8 cellular contexts compared by ENCODE assay signal in genomic region chr6:29976253-29976587, GRCh38. TPM values are rescaled to one million over a fixed set of nuclear protein-coding genes. Genes with fewer than 3 reads are reported as not detected.
DNase-seq lines count a peak whose midpoint lies in the region; ATAC-seq lines count a peak whose summit lies in the region.

No MANE protein-coding gene starts in this region.

- no peaks in the 10 kb centered on the region for H3K36me3 ChIP-seq in HUES48 (ENCODE audit: control insufficient read depth, insufficient read depth, low read length)

- H3K27me3 Mint-ChIP-seq in stimulated activated memory B cell treated with anti-CD40 and anti-IgM and Interleukin-4, amounts not matched to agents 10 μg/mL and 1 μg/mL and 100 μg/mL, for 72 hours, result peaks cover 61% of the 10 kb centered on the region

- peaks cover 45% of the 10 kb centered on the region for H3K4me1 Mint-ChIP-seq in stimulated activated memory B cell treated with anti-CD40 and anti-IgM and Interleukin-4, amounts not matched to agents 10 μg/mL and 1 μg/mL and 100 μg/mL, for 72 hours

- H3K27me3 ChIP-seq in HUES48 (ENCODE audit: control insufficient read depth, insufficient read depth, low read length), result peaks cover 69% of the 10 kb centered on the region

- no peak overlapping the region for H3K9ac ChIP-seq in HUES48 (ENCODE audit: low read depth, low read length)

- H3K4me1 ChIP-seq in HUES48 (ENCODE audit: control insufficient read depth, insufficient read depth, low read length), result peaks cover 20% of the 10 kb centered on the region

- H3K36me3 Mint-ChIP-seq in activated naive CD4-positive, alpha-beta T cell treated with anti-CD3 and anti-CD28 coated beads, Interleukin-2, amount 50 U/mL, for 72 hours, result peaks cover 6 to 17% of the 10 kb centered on the region in 2 donors
- no peaks in the 10 kb centered on the region for H3K36me3 Mint-ChIP-seq in stimulated activated memory B cell treated with anti-CD40 and anti-IgM and Interleukin-4, amounts not matched to agents 10 μg/mL and 1 μg/mL and 100 μg/mL, for 72 hours

- H3K27ac ChIP-seq in HUES48 (ENCODE audit: low read depth, low read length), result no peak overlapping the region

- no peaks in the 10 kb centered on the region for H3K9me3 Mint-ChIP-seq in activated naive CD4-positive, alpha-beta T cell treated with anti-CD3 and anti-CD28 coated beads, Interleukin-2, amount 50 U/mL, for 72 hours
- H3K9me3 Mint-ChIP-seq in stimulated activated memory B cell treated with anti-CD40 and anti-IgM and Interleukin-4, amounts not matched to agents 10 μg/mL and 1 μg/mL and 100 μg/mL, for 72 hours, result no peaks in the 10 kb centered on the region

- peak overlapping the region; percentile 75; the same call in 1 of the 2 replicates for H3K4me3 ChIP-seq in HUES48 (ENCODE audit: low read depth, low read length)
- peak overlapping the region; percentile 15 for H3K4me3 ChIP-seq in iPS-18c (ENCODE audit: insufficient read depth, low read depth, low read length)

- DNase-seq in activated naive CD4-positive, alpha-beta T cell treated with anti-CD3 and anti-CD28 coated beads, Interleukin-2, amount 50 U/mL, for 72 hours (ENCODE audit: low spot score in 2 of 2), result no peak
- DNase-seq in NK-92 (lab: John Stamatoyannopoulos, UW; ENCODE audit: unreplicated experiment), result no peak
- DNase-seq in activated CD4-positive, alpha-beta T cell treated with anti-CD3 and anti-CD28 coated beads for 4 hours, result no peak

- H3K27ac Mint-ChIP-seq in activated naive CD4-positive, alpha-beta T cell treated with anti-CD3 and anti-CD28 coated beads, Interleukin-2, amount 50 U/mL, for 72 hours, result peak overlapping the region; percentile 35 to 52
- H3K27ac Mint-ChIP-seq in stimulated activated memory B cell treated with anti-CD40 and anti-IgM and Interleukin-4, amounts not matched to agents 10 μg/mL and 1 μg/mL and 100 μg/mL, for 72 hours, result peak overlapping the region; percentile 66

- ATAC-seq in activated naive CD4-positive, alpha-beta T cell treated with anti-CD3 and anti-CD28 coated beads, Interleukin-2, amount 50 U/mL, for 72 hours, result no peak
- no peak for ATAC-seq in stimulated activated memory B cell treated with anti-CD40 and anti-IgM and Interleukin-4, amounts not matched to agents 10 μg/mL and 1 μg/mL and 100 μg/mL, for 72 hours
- ATAC-seq in HG02623 (IDR thresholded peaks at IDR 0.05; ENCODE audit: unreplicated experiment) (no peak), GM18502 (IDR thresholded peaks at IDR 0.05; ENCODE audit: poor library complexity, unreplicated experiment) (no peak)

- peak overlapping the region; percentile 89 for H3K4me3 Mint-ChIP-seq in stimulated activated memory B cell treated with anti-CD40 and anti-IgM and Interleukin-4, amounts not matched to agents 10 μg/mL and 1 μg/mL and 100 μg/mL, for 72 hours

- H3K9me3 ChIP-seq in HUES48 (ENCODE audit: control insufficient read depth, insufficient read depth, low read length), result no peaks in the 10 kb centered on the region
- H3K9me3 ChIP-seq in iPS-18c (ENCODE audit: control insufficient read depth, insufficient read depth, low read length), result no peaks in the 10 kb centered on the region

RNA-seq across cellular contexts. Expression of gene HLA-A, which starts 33.9 kb away (rescaled TPM):
- total RNA-seq in activated naive CD4-positive, alpha-beta T cell treated with anti-CD3 and anti-CD28 coated beads, Interleukin-2, amount 50 U/mL, for 72 hours, result 1,000 to 10,000 TPM; 1,088 to 2,034 TPM
